1 cellular context compared by ENCODE assay signal in genomic region chr3:142963266-142964149, GRCh38.
TF ChIP-seq lines count a peak whose summit lies in the region.

TSS of gene PAQR9 (minus strand) at chr3:142963674. CDS start at chr3:142963336, 338 bp downstream.

TF ChIP-seq in HepG2, 621 proteins besides CTCF, POLR2A, EP300 and RAD21 (continued from another document and continues in another):
- no peak for TF ChIP-seq TIGD3 (CRISPR knock-in tag; IDR thresholded peaks at IDR 0.05; ENCODE audit: borderline replicate concordance)
- no peak for TF ChIP-seq DNMT3B (CRISPR knock-in tag; conservative IDR thresholded peaks at IDR 0.05)
- 0 out of 2 replicates have a peak, but pooled peaks have one; percentile 45 for TF ChIP-seq ZNF264 (CRISPR knock-in tag; IDR thresholded peaks at IDR 0.05)
- TF ChIP-seq ZNF512 (CRISPR knock-in tag; IDR thresholded peaks at IDR 0.05): no peak
- no peak for TF ChIP-seq GABPA (IDR thresholded peaks at IDR 0.05; ENCODE audit: low read depth, low read length)
- TF ChIP-seq GABPA (CRISPR knock-in tag; IDR thresholded peaks at IDR 0.05; ENCODE audit: low read depth): no peak
- 0 out of 2 replicates have a peak, but pooled peaks have one; percentile 15 for TF ChIP-seq SOX5 (CRISPR knock-in tag; IDR thresholded peaks at IDR 0.05; ENCODE audit: borderline replicate concordance)
- TF ChIP-seq NFIC (IDR thresholded peaks at IDR 0.05; ENCODE audit: low read length): no peak
- no peak for TF ChIP-seq DBP (CRISPR knock-in tag; IDR thresholded peaks at IDR 0.05; ENCODE audit: not compliant biosample characterization)
- TF ChIP-seq HES4 (CRISPR knock-in tag; IDR thresholded peaks at IDR 0.05; ENCODE audit: borderline replicate concordance): peak; percentile 76; the same call in 1 of the 2 replicates
- TF ChIP-seq SAFB2 (CRISPR knock-in tag; IDR thresholded peaks at IDR 0.05; ENCODE audit: borderline replicate concordance, low read depth): no peak
- TF ChIP-seq RXRA (CRISPR knock-in tag; IDR thresholded peaks at IDR 0.05): peak; percentile 49; the same call in 1 of the 2 replicates
- no peak for TF ChIP-seq CENPT (CRISPR knock-in tag; IDR thresholded peaks at IDR 0.05; ENCODE audit: low read depth)
- no peak for TF ChIP-seq CREM (IDR thresholded peaks at IDR 0.05)
- TF ChIP-seq CREM (CRISPR knock-in tag; IDR thresholded peaks at IDR 0.05): no peak
- TF ChIP-seq SRSF9 (IDR thresholded peaks at IDR 0.05; ENCODE audit: borderline replicate concordance, insufficient read depth, low read depth, low read length, poor library complexity, severe bottlenecking): no peak
- TF ChIP-seq, protein P1, sequence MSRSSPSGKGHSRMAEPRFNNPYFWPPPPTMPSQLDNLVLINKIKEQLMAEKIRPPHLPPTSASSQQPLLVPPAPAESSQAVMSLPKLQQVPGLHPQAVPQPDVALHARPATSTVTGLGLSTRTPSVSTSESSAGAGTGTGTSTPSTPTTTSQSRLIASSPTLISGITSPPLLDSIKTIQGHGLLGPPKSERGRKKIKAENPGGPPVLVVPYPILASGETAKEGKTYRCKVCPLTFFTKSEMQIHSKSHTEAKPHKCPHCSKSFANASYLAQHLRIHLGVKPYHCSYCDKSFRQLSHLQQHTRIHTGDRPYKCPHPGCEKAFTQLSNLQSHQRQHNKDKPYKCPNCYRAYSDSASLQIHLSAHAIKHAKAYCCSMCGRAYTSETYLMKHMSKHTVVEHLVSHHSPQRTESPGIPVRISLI (CRISPR knock-in tag; IDR thresholded peaks at IDR 0.05; ENCODE audit: borderline replicate concordance): no peak
- TF ChIP-seq SIN3A (IDR thresholded peaks at IDR 0.05; ENCODE audit: borderline replicate concordance, low read depth, low read length): no peak
- no peak for TF ChIP-seq ZNF235 (CRISPR knock-in tag; IDR thresholded peaks at IDR 0.05; ENCODE audit: borderline replicate concordance)
- no peak for TF ChIP-seq ZNF138 (CRISPR knock-in tag; IDR thresholded peaks at IDR 0.05; ENCODE audit: low read depth)
- TF ChIP-seq HHEX (CRISPR knock-in tag; IDR thresholded peaks at IDR 0.05): no peak
- TF ChIP-seq RBM22 (optimal IDR thresholded peaks at IDR 0.05; ENCODE audit: low read length): no peak
- no peak for TF ChIP-seq TFE3 (CRISPR knock-in tag; IDR thresholded peaks at IDR 0.05)
- TF ChIP-seq ZNF639 (CRISPR knock-in tag; conservative IDR thresholded peaks at IDR 0.05): peak; percentile 49; the same call in 1 of the 2 replicates
- TF ChIP-seq ZNF468 (CRISPR knock-in tag; IDR thresholded peaks at IDR 0.05): no peak
- TF ChIP-seq, protein P2, sequence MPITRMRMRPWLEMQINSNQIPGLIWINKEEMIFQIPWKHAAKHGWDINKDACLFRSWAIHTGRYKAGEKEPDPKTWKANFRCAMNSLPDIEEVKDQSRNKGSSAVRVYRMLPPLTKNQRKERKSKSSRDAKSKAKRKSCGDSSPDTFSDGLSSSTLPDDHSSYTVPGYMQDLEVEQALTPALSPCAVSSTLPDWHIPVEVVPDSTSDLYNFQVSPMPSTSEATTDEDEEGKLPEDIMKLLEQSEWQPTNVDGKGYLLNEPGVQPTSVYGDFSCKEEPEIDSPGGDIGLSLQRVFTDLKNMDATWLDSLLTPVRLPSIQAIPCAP (CRISPR knock-in tag; IDR thresholded peaks at IDR 0.05; ENCODE audit: low read depth): no peak
- 0 out of 2 replicates have a peak, but pooled peaks have one; percentile 55 for TF ChIP-seq CHCHD3 (CRISPR knock-in tag; IDR thresholded peaks at IDR 0.05)
- TF ChIP-seq JUNB (CRISPR knock-in tag; IDR thresholded peaks at IDR 0.05; ENCODE audit: borderline replicate concordance): no peak
- no peak for TF ChIP-seq RFX3 (CRISPR knock-in tag; IDR thresholded peaks at IDR 0.05)
- TF ChIP-seq GLI4 (CRISPR knock-in tag; IDR thresholded peaks at IDR 0.05; ENCODE audit: borderline replicate concordance): no peak
- no peak for TF ChIP-seq RXRB (CRISPR knock-in tag; IDR thresholded peaks at IDR 0.05; ENCODE audit: borderline replicate concordance)
- no peak for TF ChIP-seq ZBTB3 (CRISPR knock-in tag; IDR thresholded peaks at IDR 0.05; ENCODE audit: borderline replicate concordance, low read depth)
- no peak for TF ChIP-seq RCOR2 (CRISPR knock-in tag; IDR thresholded peaks at IDR 0.05)
- peak; percentile 55; the same call in 1 of the 2 replicates for TF ChIP-seq KLF12 (CRISPR knock-in tag; IDR thresholded peaks at IDR 0.05; ENCODE audit: borderline replicate concordance)
- peak; percentile 56 for TF ChIP-seq PHF8 (CRISPR knock-in tag; IDR thresholded peaks at IDR 0.05)
- TF ChIP-seq MAFF (IDR thresholded peaks at IDR 0.05; ENCODE audit: low read depth, low read length): no peak
- TF ChIP-seq, protein P3, sequence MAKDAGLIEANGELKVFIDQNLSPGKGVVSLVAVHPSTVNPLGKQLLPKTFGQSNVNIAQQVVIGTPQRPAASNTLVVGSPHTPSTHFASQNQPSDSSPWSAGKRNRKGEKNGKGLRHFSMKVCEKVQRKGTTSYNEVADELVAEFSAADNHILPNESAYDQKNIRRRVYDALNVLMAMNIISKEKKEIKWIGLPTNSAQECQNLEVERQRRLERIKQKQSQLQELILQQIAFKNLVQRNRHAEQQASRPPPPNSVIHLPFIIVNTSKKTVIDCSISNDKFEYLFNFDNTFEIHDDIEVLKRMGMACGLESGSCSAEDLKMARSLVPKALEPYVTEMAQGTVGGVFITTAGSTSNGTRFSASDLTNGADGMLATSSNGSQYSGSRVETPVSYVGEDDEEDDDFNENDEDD (CRISPR knock-in tag; IDR thresholded peaks at IDR 0.05; ENCODE audit: borderline replicate concordance): peak; percentile 15; the same call in 1 of the 2 replicates
- TF ChIP-seq, protein P4, sequence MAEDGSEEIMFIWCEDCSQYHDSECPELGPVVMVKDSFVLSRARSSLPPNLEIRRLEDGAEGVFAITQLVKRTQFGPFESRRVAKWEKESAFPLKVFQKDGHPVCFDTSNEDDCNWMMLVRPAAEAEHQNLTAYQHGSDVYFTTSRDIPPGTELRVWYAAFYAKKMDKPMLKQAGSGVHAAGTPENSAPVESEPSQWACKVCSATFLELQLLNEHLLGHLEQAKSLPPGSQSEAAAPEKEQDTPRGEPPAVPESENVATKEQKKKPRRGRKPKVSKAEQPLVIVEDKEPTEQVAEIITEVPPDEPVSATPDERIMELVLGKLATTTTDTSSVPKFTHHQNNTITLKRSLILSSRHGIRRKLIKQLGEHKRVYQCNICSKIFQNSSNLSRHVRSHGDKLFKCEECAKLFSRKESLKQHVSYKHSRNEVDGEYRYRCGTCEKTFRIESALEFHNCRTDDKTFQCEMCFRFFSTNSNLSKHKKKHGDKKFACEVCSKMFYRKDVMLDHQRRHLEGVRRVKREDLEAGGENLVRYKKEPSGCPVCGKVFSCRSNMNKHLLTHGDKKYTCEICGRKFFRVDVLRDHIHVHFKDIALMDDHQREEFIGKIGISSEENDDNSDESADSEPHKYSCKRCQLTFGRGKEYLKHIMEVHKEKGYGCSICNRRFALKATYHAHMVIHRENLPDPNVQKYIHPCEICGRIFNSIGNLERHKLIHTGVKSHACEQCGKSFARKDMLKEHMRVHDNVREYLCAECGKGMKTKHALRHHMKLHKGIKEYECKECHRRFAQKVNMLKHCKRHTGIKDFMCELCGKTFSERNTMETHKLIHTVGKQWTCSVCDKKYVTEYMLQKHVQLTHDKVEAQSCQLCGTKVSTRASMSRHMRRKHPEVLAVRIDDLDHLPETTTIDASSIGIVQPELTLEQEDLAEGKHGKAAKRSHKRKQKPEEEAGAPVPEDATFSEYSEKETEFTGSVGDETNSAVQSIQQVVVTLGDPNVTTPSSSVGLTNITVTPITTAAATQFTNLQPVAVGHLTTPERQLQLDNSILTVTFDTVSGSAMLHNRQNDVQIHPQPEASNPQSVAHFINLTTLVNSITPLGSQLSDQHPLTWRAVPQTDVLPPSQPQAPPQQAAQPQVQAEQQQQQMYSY (CRISPR knock-in tag; IDR thresholded peaks at IDR 0.05): no peak
- no peak for TF ChIP-seq SOX6 (IDR thresholded peaks at IDR 0.05)
- peak; percentile 59 for TF ChIP-seq SOX6 (CRISPR knock-in tag; IDR thresholded peaks at IDR 0.05)
- no peak for TF ChIP-seq HCFC1 (IDR thresholded peaks at IDR 0.05; ENCODE audit: low read depth, low read length)
- TF ChIP-seq ZSCAN5A (CRISPR knock-in tag; IDR thresholded peaks at IDR 0.05; ENCODE audit: borderline replicate concordance): peak; percentile 51; the same call in 1 of the 2 replicates
- TF ChIP-seq JUN (CRISPR knock-in tag; IDR thresholded peaks at IDR 0.05): no peak
- no peak for TF ChIP-seq XBP1 (CRISPR knock-in tag; IDR thresholded peaks at IDR 0.05)
- TF ChIP-seq, protein P5, sequence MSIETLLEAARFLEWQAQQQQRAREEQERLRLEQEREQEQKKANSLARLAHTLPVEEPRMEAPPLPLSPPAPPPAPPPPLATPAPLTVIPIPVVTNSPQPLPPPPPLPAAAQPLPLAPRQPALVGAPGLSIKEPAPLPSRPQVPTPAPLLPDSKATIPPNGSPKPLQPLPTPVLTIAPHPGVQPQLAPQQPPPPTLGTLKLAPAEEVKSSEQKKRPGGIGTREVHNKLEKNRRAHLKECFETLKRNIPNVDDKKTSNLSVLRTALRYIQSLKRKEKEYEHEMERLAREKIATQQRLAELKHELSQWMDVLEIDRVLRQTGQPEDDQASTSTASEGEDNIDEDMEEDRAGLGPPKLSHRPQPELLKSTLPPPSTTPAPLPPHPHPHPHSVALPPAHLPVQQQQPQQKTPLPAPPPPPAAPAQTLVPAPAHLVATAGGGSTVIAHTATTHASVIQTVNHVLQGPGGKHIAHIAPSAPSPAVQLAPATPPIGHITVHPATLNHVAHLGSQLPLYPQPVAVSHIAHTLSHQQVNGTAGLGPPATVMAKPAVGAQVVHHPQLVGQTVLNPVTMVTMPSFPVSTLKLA (IDR thresholded peaks at IDR 0.05): no peak
- no peak for TF ChIP-seq ZFYVE20 (CRISPR knock-in tag; IDR thresholded peaks at IDR 0.05; ENCODE audit: borderline replicate concordance, low read depth)
- TF ChIP-seq ZNF510 (CRISPR knock-in tag; IDR thresholded peaks at IDR 0.05; ENCODE audit: low read depth): no peak
- TF ChIP-seq ZNF234 (CRISPR knock-in tag; conservative IDR thresholded peaks at IDR 0.05): no peak
- no peak for TF ChIP-seq ZNF781 (CRISPR knock-in tag; IDR thresholded peaks at IDR 0.05; ENCODE audit: borderline replicate concordance, not compliant biosample characterization)
- TF ChIP-seq FOXC1 (CRISPR knock-in tag; IDR thresholded peaks at IDR 0.05; ENCODE audit: borderline replicate concordance): no peak
